ENCODE assay signal across 1 cellular context in the genomic region with DNA sequence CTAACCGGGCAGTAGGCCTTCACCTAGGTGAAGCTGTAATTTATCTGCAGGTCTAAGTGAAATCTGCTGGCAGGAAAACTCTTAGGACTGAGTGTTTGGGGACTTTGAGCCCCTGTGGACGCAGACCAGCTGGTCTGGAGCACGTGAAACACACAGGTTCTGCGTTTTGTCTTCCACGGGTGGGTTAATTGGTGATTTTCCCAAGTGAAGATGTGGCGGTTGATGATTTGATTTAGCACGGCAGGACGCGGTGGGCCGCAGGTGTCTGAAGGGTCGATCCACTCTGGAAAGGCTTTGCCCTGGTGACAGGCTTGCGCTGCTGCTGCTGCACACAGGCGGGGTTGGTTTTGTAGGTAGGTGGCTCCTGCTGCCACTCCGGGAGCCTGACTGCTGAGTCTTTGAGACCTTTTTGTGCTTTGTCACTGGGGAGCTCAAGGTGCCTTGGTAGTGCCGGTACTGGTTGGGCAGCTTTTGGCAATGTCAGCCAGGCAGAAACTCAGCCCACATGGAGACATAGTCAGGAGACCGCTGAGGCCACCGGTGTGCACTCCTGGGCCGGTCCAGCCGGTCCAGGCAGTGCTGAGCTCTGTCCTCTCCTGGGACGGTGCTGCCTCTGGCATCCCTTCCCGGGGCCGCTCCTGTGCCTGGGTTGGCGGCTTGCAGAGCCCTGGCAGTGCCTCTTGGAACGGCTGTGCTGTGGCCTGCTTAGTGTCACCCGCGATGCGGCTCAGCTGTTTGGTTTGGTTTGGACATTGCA.
TF ChIP-seq lines count a peak whose summit lies in the region.

No MANE protein-coding gene starts in this region.

TF ChIP-seq in HepG2, 621 proteins besides CTCF, POLR2A, EP300 and RAD21 (continued from another document and continues in another):
- TF ChIP-seq, protein P1, sequence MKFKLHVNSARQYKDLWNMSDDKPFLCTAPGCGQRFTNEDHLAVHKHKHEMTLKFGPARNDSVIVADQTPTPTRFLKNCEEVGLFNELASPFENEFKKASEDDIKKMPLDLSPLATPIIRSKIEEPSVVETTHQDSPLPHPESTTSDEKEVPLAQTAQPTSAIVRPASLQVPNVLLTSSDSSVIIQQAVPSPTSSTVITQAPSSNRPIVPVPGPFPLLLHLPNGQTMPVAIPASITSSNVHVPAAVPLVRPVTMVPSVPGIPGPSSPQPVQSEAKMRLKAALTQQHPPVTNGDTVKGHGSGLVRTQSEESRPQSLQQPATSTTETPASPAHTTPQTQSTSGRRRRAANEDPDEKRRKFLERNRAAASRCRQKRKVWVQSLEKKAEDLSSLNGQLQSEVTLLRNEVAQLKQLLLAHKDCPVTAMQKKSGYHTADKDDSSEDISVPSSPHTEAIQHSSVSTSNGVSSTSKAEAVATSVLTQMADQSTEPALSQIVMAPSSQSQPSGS (CRISPR knock-in tag; IDR thresholded peaks at IDR 0.05), result 0 out of 2 replicates have a peak, but pooled peaks have one; percentile 39
- peak; percentile 33 for TF ChIP-seq RBM39 (IDR thresholded peaks at IDR 0.05; ENCODE audit: low read depth, low read length, poor library complexity, severe bottlenecking)
- TF ChIP-seq NFE2L2 (IDR thresholded peaks at IDR 0.05; ENCODE audit: low read length), result no peak
- TF ChIP-seq ZSCAN31 (CRISPR knock-in tag; IDR thresholded peaks at IDR 0.05; ENCODE audit: low read depth), result no peak
- TF ChIP-seq, protein P2, sequence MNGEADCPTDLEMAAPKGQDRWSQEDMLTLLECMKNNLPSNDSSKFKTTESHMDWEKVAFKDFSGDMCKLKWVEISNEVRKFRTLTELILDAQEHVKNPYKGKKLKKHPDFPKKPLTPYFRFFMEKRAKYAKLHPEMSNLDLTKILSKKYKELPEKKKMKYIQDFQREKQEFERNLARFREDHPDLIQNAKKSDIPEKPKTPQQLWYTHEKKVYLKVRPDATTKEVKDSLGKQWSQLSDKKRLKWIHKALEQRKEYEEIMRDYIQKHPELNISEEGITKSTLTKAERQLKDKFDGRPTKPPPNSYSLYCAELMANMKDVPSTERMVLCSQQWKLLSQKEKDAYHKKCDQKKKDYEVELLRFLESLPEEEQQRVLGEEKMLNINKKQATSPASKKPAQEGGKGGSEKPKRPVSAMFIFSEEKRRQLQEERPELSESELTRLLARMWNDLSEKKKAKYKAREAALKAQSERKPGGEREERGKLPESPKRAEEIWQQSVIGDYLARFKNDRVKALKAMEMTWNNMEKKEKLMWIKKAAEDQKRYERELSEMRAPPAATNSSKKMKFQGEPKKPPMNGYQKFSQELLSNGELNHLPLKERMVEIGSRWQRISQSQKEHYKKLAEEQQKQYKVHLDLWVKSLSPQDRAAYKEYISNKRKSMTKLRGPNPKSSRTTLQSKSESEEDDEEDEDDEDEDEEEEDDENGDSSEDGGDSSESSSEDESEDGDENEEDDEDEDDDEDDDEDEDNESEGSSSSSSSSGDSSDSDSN (CRISPR knock-in tag; IDR thresholded peaks at IDR 0.05), result 0 out of 2 replicates have a peak, but pooled peaks have one; percentile 15
- TF ChIP-seq, protein P3, sequence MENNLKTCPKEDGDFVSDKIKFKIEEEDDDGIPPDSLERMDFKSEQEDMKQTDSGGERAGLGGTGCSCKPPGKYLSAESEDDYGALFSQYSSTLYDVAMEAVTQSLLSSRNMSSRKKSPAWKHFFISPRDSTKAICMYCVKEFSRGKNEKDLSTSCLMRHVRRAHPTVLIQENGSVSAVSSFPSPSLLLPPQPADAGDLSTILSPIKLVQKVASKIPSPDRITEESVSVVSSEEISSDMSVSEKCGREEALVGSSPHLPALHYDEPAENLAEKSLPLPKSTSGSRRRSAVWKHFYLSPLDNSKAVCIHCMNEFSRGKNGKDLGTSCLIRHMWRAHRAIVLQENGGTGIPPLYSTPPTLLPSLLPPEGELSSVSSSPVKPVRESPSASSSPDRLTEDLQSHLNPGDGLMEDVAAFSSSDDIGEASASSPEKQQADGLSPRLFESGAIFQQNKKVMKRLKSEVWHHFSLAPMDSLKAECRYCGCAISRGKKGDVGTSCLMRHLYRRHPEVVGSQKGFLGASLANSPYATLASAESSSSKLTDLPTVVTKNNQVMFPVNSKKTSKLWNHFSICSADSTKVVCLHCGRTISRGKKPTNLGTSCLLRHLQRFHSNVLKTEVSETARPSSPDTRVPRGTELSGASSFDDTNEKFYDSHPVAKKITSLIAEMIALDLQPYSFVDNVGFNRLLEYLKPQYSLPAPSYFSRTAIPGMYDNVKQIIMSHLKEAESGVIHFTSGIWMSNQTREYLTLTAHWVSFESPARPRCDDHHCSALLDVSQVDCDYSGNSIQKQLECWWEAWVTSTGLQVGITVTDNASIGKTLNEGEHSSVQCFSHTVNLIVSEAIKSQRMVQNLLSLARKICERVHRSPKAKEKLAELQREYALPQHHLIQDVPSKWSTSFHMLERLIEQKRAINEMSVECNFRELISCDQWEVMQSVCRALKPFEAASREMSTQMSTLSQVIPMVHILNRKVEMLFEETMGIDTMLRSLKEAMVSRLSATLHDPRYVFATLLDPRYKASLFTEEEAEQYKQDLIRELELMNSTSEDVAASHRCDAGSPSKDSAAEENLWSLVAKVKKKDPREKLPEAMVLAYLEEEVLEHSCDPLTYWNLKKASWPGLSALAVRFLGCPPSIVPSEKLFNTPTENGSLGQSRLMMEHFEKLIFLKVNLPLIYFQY (CRISPR knock-in tag; IDR thresholded peaks at IDR 0.05; ENCODE audit: borderline replicate concordance), result 0 out of 2 replicates have a peak, but pooled peaks have one; percentile 14
- no peak for TF ChIP-seq ZNF615 (CRISPR knock-in tag; IDR thresholded peaks at IDR 0.05; ENCODE audit: borderline replicate concordance)
- 0 out of 2 replicates have a peak, but pooled peaks have one; percentile 54 for TF ChIP-seq PHF21A (CRISPR knock-in tag; IDR thresholded peaks at IDR 0.05)
- TF ChIP-seq SATB2 (CRISPR knock-in tag; IDR thresholded peaks at IDR 0.05), result no peak
- TF ChIP-seq ZNF672 (CRISPR knock-in tag; IDR thresholded peaks at IDR 0.05), result no peak
- TF ChIP-seq PHB2 (IDR thresholded peaks at IDR 0.05; ENCODE audit: partially characterized antibody), result no peak
- TF ChIP-seq CCAR2 (optimal IDR thresholded peaks at IDR 0.05; ENCODE audit: low read depth, low read length), result no peak
- TF ChIP-seq, protein P4, sequence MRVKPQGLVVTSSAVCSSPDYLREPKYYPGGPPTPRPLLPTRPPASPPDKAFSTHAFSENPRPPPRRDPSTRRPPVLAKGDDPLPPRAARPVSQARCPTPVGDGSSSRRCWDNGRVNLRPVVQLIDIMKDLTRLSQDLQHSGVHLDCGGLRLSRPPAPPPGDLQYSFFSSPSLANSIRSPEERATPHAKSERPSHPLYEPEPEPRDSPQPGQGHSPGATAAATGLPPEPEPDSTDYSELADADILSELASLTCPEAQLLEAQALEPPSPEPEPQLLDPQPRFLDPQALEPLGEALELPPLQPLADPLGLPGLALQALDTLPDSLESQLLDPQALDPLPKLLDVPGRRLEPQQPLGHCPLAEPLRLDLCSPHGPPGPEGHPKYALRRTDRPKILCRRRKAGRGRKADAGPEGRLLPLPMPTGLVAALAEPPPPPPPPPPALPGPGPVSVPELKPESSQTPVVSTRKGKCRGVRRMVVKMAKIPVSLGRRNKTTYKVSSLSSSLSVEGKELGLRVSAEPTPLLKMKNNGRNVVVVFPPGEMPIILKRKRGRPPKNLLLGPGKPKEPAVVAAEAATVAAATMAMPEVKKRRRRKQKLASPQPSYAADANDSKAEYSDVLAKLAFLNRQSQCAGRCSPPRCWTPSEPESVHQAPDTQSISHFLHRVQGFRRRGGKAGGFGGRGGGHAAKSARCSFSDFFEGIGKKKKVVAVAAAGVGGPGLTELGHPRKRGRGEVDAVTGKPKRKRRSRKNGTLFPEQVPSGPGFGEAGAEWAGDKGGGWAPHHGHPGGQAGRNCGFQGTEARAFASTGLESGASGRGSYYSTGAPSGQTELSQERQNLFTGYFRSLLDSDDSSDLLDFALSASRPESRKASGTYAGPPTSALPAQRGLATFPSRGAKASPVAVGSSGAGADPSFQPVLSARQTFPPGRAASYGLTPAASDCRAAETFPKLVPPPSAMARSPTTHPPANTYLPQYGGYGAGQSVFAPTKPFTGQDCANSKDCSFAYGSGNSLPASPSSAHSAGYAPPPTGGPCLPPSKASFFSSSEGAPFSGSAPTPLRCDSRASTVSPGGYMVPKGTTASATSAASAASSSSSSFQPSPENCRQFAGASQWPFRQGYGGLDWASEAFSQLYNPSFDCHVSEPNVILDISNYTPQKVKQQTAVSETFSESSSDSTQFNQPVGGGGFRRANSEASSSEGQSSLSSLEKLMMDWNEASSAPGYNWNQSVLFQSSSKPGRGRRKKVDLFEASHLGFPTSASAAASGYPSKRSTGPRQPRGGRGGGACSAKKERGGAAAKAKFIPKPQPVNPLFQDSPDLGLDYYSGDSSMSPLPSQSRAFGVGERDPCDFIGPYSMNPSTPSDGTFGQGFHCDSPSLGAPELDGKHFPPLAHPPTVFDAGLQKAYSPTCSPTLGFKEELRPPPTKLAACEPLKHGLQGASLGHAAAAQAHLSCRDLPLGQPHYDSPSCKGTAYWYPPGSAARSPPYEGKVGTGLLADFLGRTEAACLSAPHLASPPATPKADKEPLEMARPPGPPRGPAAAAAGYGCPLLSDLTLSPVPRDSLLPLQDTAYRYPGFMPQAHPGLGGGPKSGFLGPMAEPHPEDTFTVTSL (CRISPR knock-in tag; IDR thresholded peaks at IDR 0.05; ENCODE audit: borderline replicate concordance), result 0 out of 2 replicates have a peak, but pooled peaks have one; percentile 20
- no peak for TF ChIP-seq NFE2L1 (CRISPR knock-in tag; IDR thresholded peaks at IDR 0.05; ENCODE audit: borderline replicate concordance)
- no peak for TF ChIP-seq FLYWCH1 (CRISPR knock-in tag; IDR thresholded peaks at IDR 0.05)
- TF ChIP-seq ZNF891 (CRISPR knock-in tag; IDR thresholded peaks at IDR 0.05), result peak; percentile 41; the same call in 1 of the 2 replicates
- TF ChIP-seq, protein P5, sequence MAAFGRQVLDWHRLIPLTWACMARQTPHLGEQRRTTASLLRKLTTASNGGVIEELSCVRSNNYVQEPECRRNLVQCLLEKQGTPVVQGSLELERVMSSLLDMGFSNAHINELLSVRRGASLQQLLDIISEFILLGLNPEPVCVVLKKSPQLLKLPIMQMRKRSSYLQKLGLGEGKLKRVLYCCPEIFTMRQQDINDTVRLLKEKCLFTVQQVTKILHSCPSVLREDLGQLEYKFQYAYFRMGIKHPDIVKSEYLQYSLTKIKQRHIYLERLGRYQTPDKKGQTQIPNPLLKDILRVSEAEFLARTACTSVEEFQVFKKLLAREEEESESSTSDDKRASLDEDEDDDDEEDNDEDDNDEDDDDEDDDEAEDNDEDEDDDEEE (CRISPR knock-in tag; IDR thresholded peaks at IDR 0.05), result no peak
- TF ChIP-seq, protein P6, sequence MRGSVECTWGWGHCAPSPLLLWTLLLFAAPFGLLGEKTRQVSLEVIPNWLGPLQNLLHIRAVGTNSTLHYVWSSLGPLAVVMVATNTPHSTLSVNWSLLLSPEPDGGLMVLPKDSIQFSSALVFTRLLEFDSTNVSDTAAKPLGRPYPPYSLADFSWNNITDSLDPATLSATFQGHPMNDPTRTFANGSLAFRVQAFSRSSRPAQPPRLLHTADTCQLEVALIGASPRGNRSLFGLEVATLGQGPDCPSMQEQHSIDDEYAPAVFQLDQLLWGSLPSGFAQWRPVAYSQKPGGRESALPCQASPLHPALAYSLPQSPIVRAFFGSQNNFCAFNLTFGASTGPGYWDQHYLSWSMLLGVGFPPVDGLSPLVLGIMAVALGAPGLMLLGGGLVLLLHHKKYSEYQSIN (CRISPR knock-in tag; IDR thresholded peaks at IDR 0.05; ENCODE audit: borderline replicate concordance), result no peak
- no peak for TF ChIP-seq ZNF207 (IDR thresholded peaks at IDR 0.05; ENCODE audit: borderline replicate concordance)
- TF ChIP-seq ZNF121 (CRISPR knock-in tag; IDR thresholded peaks at IDR 0.05), result no peak
- TF ChIP-seq ZSCAN21 (CRISPR knock-in tag; IDR thresholded peaks at IDR 0.05; ENCODE audit: borderline replicate concordance), result no peak
- no peak for TF ChIP-seq ZSCAN9 (CRISPR knock-in tag; IDR thresholded peaks at IDR 0.05; ENCODE audit: borderline replicate concordance)
- TF ChIP-seq ZNF3 (CRISPR knock-in tag; IDR thresholded peaks at IDR 0.05), result no peak
- no peak for TF ChIP-seq FOXP1 (IDR thresholded peaks at IDR 0.05)
- no peak for TF ChIP-seq FOXP1 (CRISPR knock-in tag; IDR thresholded peaks at IDR 0.05)
- TF ChIP-seq ARNT (IDR thresholded peaks at IDR 0.05), result no peak
- no peak for TF ChIP-seq ZNF263 (CRISPR knock-in tag; IDR thresholded peaks at IDR 0.05)
- TF ChIP-seq HES4 (CRISPR knock-in tag; IDR thresholded peaks at IDR 0.05; ENCODE audit: borderline replicate concordance), result no peak
- TF ChIP-seq BHLHE40 (IDR thresholded peaks at IDR 0.05; ENCODE audit: low read length), result peak; percentile 65; the same call in 1 of the 2 replicates
- TF ChIP-seq ARHGAP35 (CRISPR knock-in tag; IDR thresholded peaks at IDR 0.05; ENCODE audit: borderline replicate concordance), result no peak
- TF ChIP-seq SNRNP70 (IDR thresholded peaks at IDR 0.05; ENCODE audit: low read depth, low read length), result no peak
- TF ChIP-seq, protein P7, sequence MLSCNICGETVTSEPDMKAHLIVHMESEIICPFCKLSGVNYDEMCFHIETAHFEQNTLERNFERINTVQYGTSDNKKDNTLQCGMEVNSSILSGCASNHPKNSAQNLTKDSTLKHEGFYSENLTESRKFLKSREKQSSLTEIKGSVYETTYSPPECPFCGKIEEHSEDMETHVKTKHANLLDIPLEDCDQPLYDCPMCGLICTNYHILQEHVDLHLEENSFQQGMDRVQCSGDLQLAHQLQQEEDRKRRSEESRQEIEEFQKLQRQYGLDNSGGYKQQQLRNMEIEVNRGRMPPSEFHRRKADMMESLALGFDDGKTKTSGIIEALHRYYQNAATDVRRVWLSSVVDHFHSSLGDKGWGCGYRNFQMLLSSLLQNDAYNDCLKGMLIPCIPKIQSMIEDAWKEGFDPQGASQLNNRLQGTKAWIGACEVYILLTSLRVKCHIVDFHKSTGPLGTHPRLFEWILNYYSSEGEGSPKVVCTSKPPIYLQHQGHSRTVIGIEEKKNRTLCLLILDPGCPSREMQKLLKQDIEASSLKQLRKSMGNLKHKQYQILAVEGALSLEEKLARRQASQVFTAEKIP (CRISPR knock-in tag; IDR thresholded peaks at IDR 0.05; ENCODE audit: borderline replicate concordance), result no peak
- TF ChIP-seq ZFAT (CRISPR knock-in tag; conservative IDR thresholded peaks at IDR 0.05), result no peak
- no peak for TF ChIP-seq KDM5B (CRISPR knock-in tag; IDR thresholded peaks at IDR 0.05; ENCODE audit: borderline replicate concordance)
- TF ChIP-seq WIZ (CRISPR knock-in tag; IDR thresholded peaks at IDR 0.05), result peak; percentile 63; the same call in 1 of the 2 replicates
- TF ChIP-seq ZNF816 (CRISPR knock-in tag; IDR thresholded peaks at IDR 0.05; ENCODE audit: borderline replicate concordance), result 0 out of 2 replicates have a peak, but pooled peaks have one; percentile 44
- TF ChIP-seq, protein P8, sequence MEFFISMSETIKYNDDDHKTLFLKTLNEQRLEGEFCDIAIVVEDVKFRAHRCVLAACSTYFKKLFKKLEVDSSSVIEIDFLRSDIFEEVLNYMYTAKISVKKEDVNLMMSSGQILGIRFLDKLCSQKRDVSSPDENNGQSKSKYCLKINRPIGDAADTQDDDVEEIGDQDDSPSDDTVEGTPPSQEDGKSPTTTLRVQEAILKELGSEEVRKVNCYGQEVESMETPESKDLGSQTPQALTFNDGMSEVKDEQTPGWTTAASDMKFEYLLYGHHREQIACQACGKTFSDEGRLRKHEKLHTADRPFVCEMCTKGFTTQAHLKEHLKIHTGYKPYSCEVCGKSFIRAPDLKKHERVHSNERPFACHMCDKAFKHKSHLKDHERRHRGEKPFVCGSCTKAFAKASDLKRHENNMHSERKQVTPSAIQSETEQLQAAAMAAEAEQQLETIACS (CRISPR knock-in tag; IDR thresholded peaks at IDR 0.05), result no peak
